In genomic region chr21:29321217-29321616, GRCh38 we compare ENCODE assay signal across 16 cellular contexts.
"Had no signal": no experiment of that assay in that cellular context is flagged by ENCODE, and none has a peak within 500 bp of the region (broad histone marks: within the 10 kb centered on the region; RNA-seq: fewer than 3 reads in every experiment).

No MANE protein-coding gene starts in this region.

- ATAC-seq: left colon, left ventricle myocardium superior, upper lobe of right lung had no signal

- H3K9me3 ChIP-seq: colonic mucosa, sigmoid colon, tibial artery, upper lobe of right lung had no signal

- H3K27ac ChIP-seq: colonic mucosa, hepatocyte, sigmoid colon, skin epidermis, tibial artery, upper lobe of right lung had no signal

- H3K27ac Mint-ChIP-seq: nephron progenitor cell; stimulated activated naive CD8-positive, alpha-beta T cell treated with anti-CD3 and anti-CD28 coated beads, Interleukin-15, Interleukin-2, amounts not matched to agents 100 ng/mL and 50 ng/mL, for 24 hours had no signal

- H3K27me3 ChIP-seq: colonic mucosa, hepatocyte, sigmoid colon, tibial artery, upper lobe of right lung had no signal

- H3K27me3 Mint-ChIP-seq: naive B cell; stimulated activated naive CD8-positive, alpha-beta T cell treated with anti-CD3 and anti-CD28 coated beads, Interleukin-15, Interleukin-2, amounts not matched to agents 100 ng/mL and 50 ng/mL, for 24 hours had no signal

- H3K4me3 ChIP-seq: colonic mucosa, hepatocyte, lung, sigmoid colon, skin epidermis, tibial artery, upper lobe of right lung had no signal

- H2AFZ ChIP-seq: hepatocyte had no signal

- H3K4me1 ChIP-seq: colonic mucosa had no signal

- H3K36me3 ChIP-seq: colonic mucosa had no signal

- H3K4me3 Mint-ChIP-seq: nephron progenitor cell; stimulated activated naive CD8-positive, alpha-beta T cell treated with anti-CD3 and anti-CD28 coated beads, Interleukin-15, Interleukin-2, amounts not matched to agents 100 ng/mL and 50 ng/mL, for 24 hours had no signal

- DNase-seq: cerebellar nuclear complex, colonic mucosa, dermis blood vessel endothelial cell, foreskin melanocyte, head of caudate nucleus, left colon, left ventricle myocardium superior, naive B cell, nephron progenitor cell, sigmoid colon, tibial artery, upper lobe of right lung had no signal

- H3K4me2 ChIP-seq: hepatocyte had no signal

- H3K4me1 Mint-ChIP-seq: nephron progenitor cell had no signal
